Comparison of ENCODE assay signal across 1 cellular context in the genomic region with DNA sequence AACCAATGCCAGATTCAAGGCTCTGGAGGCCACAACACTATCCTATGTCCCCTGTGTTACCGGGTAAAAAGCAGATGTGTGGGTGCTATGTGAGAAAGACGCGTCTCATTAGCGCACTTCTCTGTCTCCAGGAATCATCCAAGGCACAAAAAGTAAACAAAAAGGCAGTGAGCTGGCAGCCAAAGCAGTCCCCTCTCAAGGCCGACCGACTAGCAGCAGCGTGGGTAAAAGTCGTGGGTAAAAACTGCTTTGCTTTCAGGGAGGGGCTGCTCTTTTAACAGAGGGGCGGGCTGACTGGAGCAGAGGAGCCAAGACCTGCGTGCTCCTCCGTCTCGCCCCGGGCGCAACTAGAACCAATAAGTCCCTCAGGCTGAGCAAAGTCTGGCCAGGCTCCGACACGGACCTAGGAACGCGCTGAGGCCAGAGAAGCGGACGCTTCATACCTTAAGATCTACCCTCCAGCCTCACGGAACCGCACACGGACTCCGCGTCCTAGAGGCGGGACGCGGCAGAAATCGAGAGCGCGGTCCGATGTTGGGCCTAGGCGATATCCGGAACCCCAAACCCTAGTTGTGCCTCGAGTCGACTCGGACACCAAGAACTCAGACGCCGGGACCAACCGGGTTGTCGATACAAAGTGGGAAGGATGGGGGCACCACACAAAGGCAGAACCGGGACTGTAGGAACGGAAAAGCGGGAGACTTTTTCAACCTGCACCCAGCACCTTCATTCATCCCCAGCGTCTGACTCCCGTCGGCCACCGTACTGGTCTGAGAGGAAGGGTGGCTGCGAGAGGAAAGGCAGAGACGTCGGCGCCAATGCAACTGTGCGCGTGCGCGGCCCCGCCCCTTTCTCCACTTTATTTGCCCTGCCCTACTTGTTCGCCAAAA.
A peak's percentile ranks its signal among the peaks of the same experiment; 100 is the strongest.
TF ChIP-seq lines count a peak whose summit lies in the region.

A gene with protein sequence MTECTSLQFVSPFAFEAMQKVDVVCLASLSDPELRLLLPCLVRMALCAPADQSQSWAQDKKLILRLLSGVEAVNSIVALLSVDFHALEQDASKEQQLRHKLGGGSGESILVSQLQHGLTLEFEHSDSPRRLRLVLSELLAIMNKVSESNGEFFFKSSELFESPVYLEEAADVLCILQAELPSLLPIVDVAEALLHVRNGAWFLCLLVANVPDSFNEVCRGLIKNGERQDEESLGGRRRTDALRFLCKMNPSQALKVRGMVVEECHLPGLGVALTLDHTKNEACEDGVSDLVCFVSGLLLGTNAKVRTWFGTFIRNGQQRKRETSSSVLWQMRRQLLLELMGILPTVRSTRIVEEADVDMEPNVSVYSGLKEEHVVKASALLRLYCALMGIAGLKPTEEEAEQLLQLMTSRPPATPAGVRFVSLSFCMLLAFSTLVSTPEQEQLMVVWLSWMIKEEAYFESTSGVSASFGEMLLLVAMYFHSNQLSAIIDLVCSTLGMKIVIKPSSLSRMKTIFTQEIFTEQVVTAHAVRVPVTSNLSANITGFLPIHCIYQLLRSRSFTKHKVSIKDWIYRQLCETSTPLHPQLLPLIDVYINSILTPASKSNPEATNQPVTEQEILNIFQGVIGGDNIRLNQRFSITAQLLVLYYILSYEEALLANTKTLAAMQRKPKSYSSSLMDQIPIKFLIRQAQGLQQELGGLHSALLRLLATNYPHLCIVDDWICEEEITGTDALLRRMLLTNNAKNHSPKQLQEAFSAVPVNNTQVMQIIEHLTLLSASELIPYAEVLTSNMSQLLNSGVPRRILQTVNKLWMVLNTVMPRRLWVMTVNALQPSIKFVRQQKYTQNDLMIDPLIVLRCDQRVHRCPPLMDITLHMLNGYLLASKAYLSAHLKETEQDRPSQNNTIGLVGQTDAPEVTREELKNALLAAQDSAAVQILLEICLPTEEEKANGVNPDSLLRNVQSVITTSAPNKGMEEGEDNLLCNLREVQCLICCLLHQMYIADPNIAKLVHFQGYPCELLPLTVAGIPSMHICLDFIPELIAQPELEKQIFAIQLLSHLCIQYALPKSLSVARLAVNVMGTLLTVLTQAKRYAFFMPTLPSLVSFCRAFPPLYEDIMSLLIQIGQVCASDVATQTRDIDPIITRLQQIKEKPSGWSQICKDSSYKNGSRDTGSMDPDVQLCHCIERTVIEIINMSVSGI (minus strand): TSS at position 772 of the 890 bp plus-strand sequence. CDS start 1,338 bp downstream, outside the sequence.

TF ChIP-seq in GM23338, 12 proteins besides CTCF, POLR2A, EP300 and RAD21:
- TF ChIP-seq, protein P1, sequence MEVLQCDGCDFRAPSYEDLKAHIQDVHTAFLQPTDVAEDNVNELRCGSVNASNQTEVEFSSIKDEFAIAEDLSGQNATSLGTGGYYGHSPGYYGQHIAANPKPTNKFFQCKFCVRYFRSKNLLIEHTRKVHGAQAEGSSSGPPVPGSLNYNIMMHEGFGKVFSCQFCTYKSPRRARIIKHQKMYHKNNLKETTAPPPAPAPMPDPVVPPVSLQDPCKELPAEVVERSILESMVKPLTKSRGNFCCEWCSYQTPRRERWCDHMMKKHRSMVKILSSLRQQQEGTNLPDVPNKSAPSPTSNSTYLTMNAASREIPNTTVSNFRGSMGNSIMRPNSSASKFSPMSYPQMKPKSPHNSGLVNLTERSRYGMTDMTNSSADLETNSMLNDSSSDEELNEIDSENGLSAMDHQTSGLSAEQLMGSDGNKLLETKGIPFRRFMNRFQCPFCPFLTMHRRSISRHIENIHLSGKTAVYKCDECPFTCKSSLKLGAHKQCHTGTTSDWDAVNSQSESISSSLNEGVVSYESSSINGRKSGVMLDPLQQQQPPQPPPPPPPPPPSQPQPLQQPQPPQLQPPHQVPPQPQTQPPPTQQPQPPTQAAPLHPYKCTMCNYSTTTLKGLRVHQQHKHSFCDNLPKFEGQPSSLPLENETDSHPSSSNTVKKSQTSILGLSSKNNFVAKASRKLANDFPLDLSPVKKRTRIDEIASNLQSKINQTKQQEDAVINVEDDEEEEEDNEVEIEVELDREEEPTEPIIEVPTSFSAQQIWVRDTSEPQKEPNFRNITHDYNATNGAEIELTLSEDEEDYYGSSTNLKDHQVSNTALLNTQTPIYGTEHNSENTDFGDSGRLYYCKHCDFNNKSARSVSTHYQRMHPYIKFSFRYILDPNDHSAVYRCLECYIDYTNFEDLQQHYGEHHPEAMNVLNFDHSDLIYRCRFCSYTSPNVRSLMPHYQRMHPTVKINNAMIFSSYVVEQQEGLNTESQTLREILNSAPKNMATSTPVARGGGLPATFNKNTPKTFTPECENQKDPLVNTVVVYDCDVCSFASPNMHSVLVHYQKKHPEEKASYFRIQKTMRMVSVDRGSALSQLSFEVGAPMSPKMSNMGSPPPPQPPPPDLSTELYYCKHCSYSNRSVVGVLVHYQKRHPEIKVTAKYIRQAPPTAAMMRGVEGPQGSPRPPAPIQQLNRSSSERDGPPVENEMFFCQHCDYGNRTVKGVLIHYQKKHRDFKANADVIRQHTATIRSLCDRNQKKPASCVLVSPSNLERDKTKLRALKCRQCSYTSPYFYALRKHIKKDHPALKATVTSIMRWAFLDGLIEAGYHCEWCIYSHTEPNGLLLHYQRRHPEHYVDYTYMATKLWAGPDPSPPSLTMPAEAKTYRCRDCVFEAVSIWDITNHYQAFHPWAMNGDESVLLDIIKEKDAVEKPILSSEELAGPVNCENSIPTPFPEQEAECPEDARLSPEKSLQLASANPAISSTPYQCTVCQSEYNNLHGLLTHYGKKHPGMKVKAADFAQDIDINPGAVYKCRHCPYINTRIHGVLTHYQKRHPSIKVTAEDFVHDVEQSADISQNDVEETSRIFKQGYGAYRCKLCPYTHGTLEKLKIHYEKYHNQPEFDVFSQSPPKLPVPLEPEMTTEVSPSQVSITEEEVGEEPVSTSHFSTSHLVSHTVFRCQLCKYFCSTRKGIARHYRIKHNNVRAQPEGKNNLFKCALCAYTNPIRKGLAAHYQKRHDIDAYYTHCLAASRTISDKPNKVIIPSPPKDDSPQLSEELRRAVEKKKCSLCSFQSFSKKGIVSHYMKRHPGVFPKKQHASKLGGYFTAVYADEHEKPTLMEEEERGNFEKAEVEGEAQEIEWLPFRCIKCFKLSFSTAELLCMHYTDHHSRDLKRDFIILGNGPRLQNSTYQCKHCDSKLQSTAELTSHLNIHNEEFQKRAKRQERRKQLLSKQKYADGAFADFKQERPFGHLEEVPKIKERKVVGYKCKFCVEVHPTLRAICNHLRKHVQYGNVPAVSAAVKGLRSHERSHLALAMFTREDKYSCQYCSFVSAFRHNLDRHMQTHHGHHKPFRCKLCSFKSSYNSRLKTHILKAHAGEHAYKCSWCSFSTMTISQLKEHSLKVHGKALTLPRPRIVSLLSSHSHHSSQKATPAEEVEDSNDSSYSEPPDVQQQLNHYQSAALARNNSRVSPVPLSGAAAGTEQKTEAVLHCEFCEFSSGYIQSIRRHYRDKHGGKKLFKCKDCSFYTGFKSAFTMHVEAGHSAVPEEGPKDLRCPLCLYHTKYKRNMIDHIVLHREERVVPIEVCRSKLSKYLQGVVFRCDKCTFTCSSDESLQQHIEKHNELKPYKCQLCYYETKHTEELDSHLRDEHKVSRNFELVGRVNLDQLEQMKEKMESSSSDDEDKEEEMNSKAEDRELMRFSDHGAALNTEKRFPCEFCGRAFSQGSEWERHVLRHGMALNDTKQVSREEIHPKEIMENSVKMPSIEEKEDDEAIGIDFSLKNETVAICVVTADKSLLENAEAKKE (CRISPR knock-in tag; IDR thresholded peaks at IDR 0.05), result no peak
- TF ChIP-seq, protein P2, sequence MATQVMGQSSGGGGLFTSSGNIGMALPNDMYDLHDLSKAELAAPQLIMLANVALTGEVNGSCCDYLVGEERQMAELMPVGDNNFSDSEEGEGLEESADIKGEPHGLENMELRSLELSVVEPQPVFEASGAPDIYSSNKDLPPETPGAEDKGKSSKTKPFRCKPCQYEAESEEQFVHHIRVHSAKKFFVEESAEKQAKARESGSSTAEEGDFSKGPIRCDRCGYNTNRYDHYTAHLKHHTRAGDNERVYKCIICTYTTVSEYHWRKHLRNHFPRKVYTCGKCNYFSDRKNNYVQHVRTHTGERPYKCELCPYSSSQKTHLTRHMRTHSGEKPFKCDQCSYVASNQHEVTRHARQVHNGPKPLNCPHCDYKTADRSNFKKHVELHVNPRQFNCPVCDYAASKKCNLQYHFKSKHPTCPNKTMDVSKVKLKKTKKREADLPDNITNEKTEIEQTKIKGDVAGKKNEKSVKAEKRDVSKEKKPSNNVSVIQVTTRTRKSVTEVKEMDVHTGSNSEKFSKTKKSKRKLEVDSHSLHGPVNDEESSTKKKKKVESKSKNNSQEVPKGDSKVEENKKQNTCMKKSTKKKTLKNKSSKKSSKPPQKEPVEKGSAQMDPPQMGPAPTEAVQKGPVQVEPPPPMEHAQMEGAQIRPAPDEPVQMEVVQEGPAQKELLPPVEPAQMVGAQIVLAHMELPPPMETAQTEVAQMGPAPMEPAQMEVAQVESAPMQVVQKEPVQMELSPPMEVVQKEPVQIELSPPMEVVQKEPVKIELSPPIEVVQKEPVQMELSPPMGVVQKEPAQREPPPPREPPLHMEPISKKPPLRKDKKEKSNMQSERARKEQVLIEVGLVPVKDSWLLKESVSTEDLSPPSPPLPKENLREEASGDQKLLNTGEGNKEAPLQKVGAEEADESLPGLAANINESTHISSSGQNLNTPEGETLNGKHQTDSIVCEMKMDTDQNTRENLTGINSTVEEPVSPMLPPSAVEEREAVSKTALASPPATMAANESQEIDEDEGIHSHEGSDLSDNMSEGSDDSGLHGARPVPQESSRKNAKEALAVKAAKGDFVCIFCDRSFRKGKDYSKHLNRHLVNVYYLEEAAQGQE (IDR thresholded peaks at IDR 0.05; ENCODE audit: unreplicated experiment), result peak; percentile 28
- TF ChIP-seq POLR2AphosphoS5 (IDR thresholded peaks at IDR 0.05; ENCODE audit: low read depth), result peak; percentile 97
